7 cellular contexts compared by ENCODE assay signal in the genomic region with DNA sequence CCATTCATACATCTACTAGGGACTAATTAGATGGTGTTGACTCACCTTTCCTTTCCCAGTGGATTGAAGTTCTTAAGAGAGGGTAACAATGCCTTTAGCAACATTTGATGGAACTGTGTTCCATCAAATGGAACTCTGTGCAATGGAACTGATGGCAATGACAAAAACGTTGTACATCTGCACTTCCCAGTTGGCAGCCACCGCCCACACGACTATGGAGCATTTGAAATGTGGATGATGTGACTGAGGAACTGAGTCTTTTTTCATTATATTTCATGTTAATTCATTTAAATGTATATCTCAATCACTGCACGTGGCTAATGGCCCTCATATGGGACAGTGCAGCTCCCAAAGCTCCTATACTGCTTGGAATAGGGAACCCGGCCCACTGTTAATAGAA.
"Had no signal": no experiment of that assay in that cellular context is flagged by ENCODE, and none has a peak within 500 bp of the region (broad histone marks: within the 10 kb centered on the region; RNA-seq: fewer than 3 reads in every experiment).

No MANE protein-coding gene starts in this region.

- DNase-seq: GM23248, GOT3, H9, HCEC 1CT, IMR-90, KG1 had no signal

- ATAC-seq: K562 had no signal
